In genomic region chr4:158754385-158755180, GRCh38 we compare ENCODE assay signal across 17 cellular contexts.
DNase-seq lines count a peak whose midpoint lies in the region; ATAC-seq and TF ChIP-seq lines count a peak whose summit lies in the region.
"Had no signal": no experiment of that assay in that cellular context is flagged by ENCODE, and none has a peak within 500 bp of the region (broad histone marks: within the 10 kb centered on the region; RNA-seq: fewer than 3 reads in every experiment).

No MANE protein-coding gene starts in this region.

- ATAC-seq in SK-N-SH treated with all-trans-retinoic acid at 6 μM for 48 hours: peak; percentile 62; the same call in 2 of the 3 replicates
- ATAC-seq: T-cell had no signal

- DNase-seq in EL (peak; percentile 39), fibroblast of peridontal ligament (ENCODE audit: extremely low read depth) (peak; percentile 86), NCI-H510A (lab: John Stamatoyannopoulos, UW) (no peak), CD1c-positive myeloid dendritic cell (ENCODE audit: extremely low spot score) (no peak), nucleus accumbens (lab: John Stamatoyannopoulos, UW) (no peak), NAMALWA (ENCODE audit: low spot score) (no peak)
- DNase-seq: AML-193; CD4-positive, alpha-beta T cell; DMS79 treated with DMSO at 0.1 percent for 48 hours; GF-D8; H9; NCI-H1436 treated with DMSO at 0.1 percent for 48 hours; NCI-H2081; NCI-H526; OCI-M1; T-cell had no signal

TF ChIP-seq in SK-N-SH treated with all-trans-retinoic acid at 6 μM for 48 hours, 23 proteins besides CTCF, POLR2A, EP300 and RAD21:
- no peak for TF ChIP-seq ZC3H10 (CRISPR knock-in tag; IDR thresholded peaks at IDR 0.05)
- no peak for TF ChIP-seq CSDC2 (CRISPR knock-in tag; IDR thresholded peaks at IDR 0.05)
- TF ChIP-seq GLIS3 (CRISPR knock-in tag; IDR thresholded peaks at IDR 0.05): no peak
- TF ChIP-seq ZFP30 (CRISPR knock-in tag; IDR thresholded peaks at IDR 0.05): no peak

Comparison
In these comparisons a context has a peak if more than half of its experiments do, and no peak if none do; other contexts are left out.
1. DNase-seq: peak in EL (single experiment) and fibroblast of peridontal ligament (single experiment); none in NCI-H510A (single experiment), CD1c-positive myeloid dendritic cell (single experiment), nucleus accumbens (0 of 56) and NAMALWA (single experiment).